16 cellular contexts compared by ENCODE assay signal in the genomic region with DNA sequence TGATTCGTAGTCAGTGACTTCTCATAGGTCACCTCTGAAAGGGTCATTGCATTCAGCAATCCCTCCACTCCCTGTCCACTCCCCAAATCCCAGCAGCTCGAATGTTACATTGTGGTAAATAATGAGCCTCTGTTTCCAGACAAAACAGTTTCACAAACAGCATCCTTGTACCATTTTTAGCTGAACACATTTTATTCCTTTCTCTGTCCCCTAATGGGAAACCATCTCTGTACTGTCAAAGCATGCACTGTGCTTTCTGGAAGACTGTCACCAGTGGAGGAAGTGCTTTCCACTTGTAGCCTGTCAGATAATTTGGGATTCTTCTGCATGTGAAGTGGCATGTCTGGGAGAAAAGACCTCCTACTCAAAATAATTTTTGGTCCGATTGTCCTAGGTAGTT.
DNase-seq lines count a peak whose midpoint lies in the region; ATAC-seq and TF ChIP-seq lines count a peak whose summit lies in the region.
"Had no signal": no experiment of that assay in that cellular context is flagged by ENCODE, and none has a peak within 500 bp of the region (broad histone marks: within the 10 kb centered on the region; RNA-seq: fewer than 3 reads in every experiment).

No MANE protein-coding gene starts in this region.

- H3K27me3 ChIP-seq in dorsolateral prefrontal cortex = no peaks in the 10 kb centered on the region
- H3K27me3 ChIP-seq in trophoblast cell (ENCODE audit: insufficient read depth, low read length) = no peaks in the 10 kb centered on the region
- H3K27me3 ChIP-seq: BLaER1 treated with 17β-estradiol and CSF1 and Interleukin-3, amounts not matched to agents 10 nM and 100 nM had no signal

- H3K4ac ChIP-seq in trophoblast cell (ENCODE audit: low read depth, low read length) = no peak overlapping the region

- H3K9ac ChIP-seq in trophoblast cell (ENCODE audit: low read length) = no peak overlapping the region
- H3K9ac ChIP-seq: BLaER1 treated with 17β-estradiol and CSF1 and Interleukin-3, amounts not matched to agents 10 nM and 100 nM; GM23248 had no signal

- H3K4me3 Mint-ChIP-seq in activated CD8-positive, alpha-beta T cell treated with anti-CD3 and anti-CD28 coated beads for 36 hours = no peak overlapping the region
- H3K4me3 Mint-ChIP-seq: CD4-positive, CD25-positive, alpha-beta regulatory T cell had no signal

- H4K8ac ChIP-seq in trophoblast cell (ENCODE audit: low read depth, low read length) = no peak overlapping the region

- CTCF ChIA-PET in activated CD8-positive, alpha-beta T cell treated with anti-CD3 and anti-CD28 coated beads for 36 hours (lab: Charles Lee) = interaction anchor here (1.0 kb wide), 1 partner anchor 13 kb away, joined by 3 read pairs; no protein-coding TSS in a partner anchor

- no peak overlapping the region for H3K14ac ChIP-seq in trophoblast cell (ENCODE audit: low read length)

- H4K91ac ChIP-seq in trophoblast cell (ENCODE audit: low read depth, low read length) = no peak overlapping the region

- no peaks in the 10 kb centered on the region for H3K9me3 Mint-ChIP-seq in activated CD8-positive, alpha-beta T cell treated with anti-CD3 and anti-CD28 coated beads for 36 hours
- H3K9me3 Mint-ChIP-seq: CD4-positive, CD25-positive, alpha-beta regulatory T cell had no signal

- peak; percentile 45 for DNase-seq in COLO829 (ENCODE audit: low spot score)
- DNase-seq in dorsolateral prefrontal cortex = no peak
- DNase-seq in trophoblast cell = no peak
- DNase-seq in superior temporal gyrus (ENCODE audit: extremely low spot score) = peak; percentile 66
- DNase-seq in activated CD8-positive, alpha-beta T cell treated with anti-CD3 and anti-CD28 coated beads for 36 hours = no peak
- DNase-seq: 8988T; AML-193; Calu3; CD4-positive, CD25-positive, alpha-beta regulatory T cell; DMS 273 treated with DMSO at 0.1 percent for 48 hours; GM23248 had no signal

- no peaks in the 10 kb centered on the region for H3K79me2 ChIP-seq in trophoblast cell (ENCODE audit: control insufficient read depth, insufficient read depth, low read length, poor library complexity)

- no peak overlapping the region for H2BK120ac ChIP-seq in trophoblast cell (ENCODE audit: insufficient read depth, low read length, poor library complexity)

- no peaks in the 10 kb centered on the region for H3K4me1 Mint-ChIP-seq in activated CD8-positive, alpha-beta T cell treated with anti-CD3 and anti-CD28 coated beads for 36 hours (ENCODE audit: low read depth)
- H3K4me1 Mint-ChIP-seq: CD4-positive, CD25-positive, alpha-beta regulatory T cell had no signal

- no peak overlapping the region for H3K27ac Mint-ChIP-seq in activated CD8-positive, alpha-beta T cell treated with anti-CD3 and anti-CD28 coated beads for 36 hours
- H3K27ac Mint-ChIP-seq: CD4-positive, CD25-positive, alpha-beta regulatory T cell had no signal

- no peaks in the 10 kb centered on the region for H3K36me3 ChIP-seq in trophoblast cell (ENCODE audit: control insufficient read depth in 1 of 2, insufficient read depth in 2 of 2, low read length in 2 of 2)
- H3K36me3 ChIP-seq: BLaER1 treated with 17β-estradiol and CSF1 and Interleukin-3, amounts not matched to agents 10 nM and 100 nM had no signal

- H3K23ac ChIP-seq in trophoblast cell (ENCODE audit: low read length) = peak overlapping the region; percentile 44

- no peaks in the 10 kb centered on the region for H3K4me1 ChIP-seq in trophoblast cell (ENCODE audit: control insufficient read depth in 1 of 2, insufficient read depth in 2 of 2, low read length in 2 of 2)

- H4K12ac ChIP-seq in trophoblast cell (ENCODE audit: low read depth, low read length) = no peak overlapping the region

- H2AK5ac ChIP-seq in trophoblast cell (ENCODE audit: low read length) = no peak overlapping the region

- POLR2A ChIA-PET in activated CD8-positive, alpha-beta T cell treated with anti-CD3 and anti-CD28 coated beads for 36 hours (lab: Charles Lee) = no interaction called here

- H2AFZ ChIP-seq in trophoblast cell (ENCODE audit: insufficient read depth, low read length, poor library complexity) = no peak overlapping the region
- H2AFZ ChIP-seq: GM23248 had no signal

- H3K4me3 ChIP-seq in dorsolateral prefrontal cortex = peak overlapping the region in 5 of 59 donors; percentile 1 to 19 (median 6)
- H3K4me3 ChIP-seq in trophoblast cell (ENCODE audit: low read depth, low read length) = no peak overlapping the region
- H3K4me3 ChIP-seq: BLaER1 treated with 17β-estradiol and CSF1 and Interleukin-3, amounts not matched to agents 10 nM and 100 nM; GM23248 had no signal

- H3K27me3 Mint-ChIP-seq in activated CD8-positive, alpha-beta T cell treated with anti-CD3 and anti-CD28 coated beads for 36 hours = peaks cover 7% of the 10 kb centered on the region

- no peak overlapping the region for H3K18ac ChIP-seq in trophoblast cell (ENCODE audit: low read length)

- H3K79me1 ChIP-seq in trophoblast cell (ENCODE audit: low read length) = no peaks in the 10 kb centered on the region

- WGBS in trophoblast cell (ENCODE audit: extremely low coverage, insufficient coverage, insufficient read length) = no CpG with 5 or more reads among the region's 3 CpGs

- H3K4me2 ChIP-seq in trophoblast cell (ENCODE audit: low read length) = no peak overlapping the region
- H3K4me2 ChIP-seq: BLaER1 treated with 17β-estradiol and CSF1 and Interleukin-3, amounts not matched to agents 10 nM and 100 nM had no signal

- intact Hi-C loops in dorsolateral prefrontal cortex (cut with DNase I) = loop anchor here in 1 of 2 donors (10.0 kb wide), 1 partner anchor 276 kb away; no protein-coding TSS in a partner anchor
- intact Hi-C loops in activated CD8-positive, alpha-beta T cell treated with anti-CD3 and anti-CD28 coated beads for 36 hours (cut with micrococcal nuclease) = no loop called here

- peak overlapping the region in 46 of 59 donors; percentile 2 to 81 (median 51) for H3K27ac ChIP-seq in dorsolateral prefrontal cortex
- H3K27ac ChIP-seq in trophoblast cell (ENCODE audit: low read depth, low read length) = no peak overlapping the region
- H3K27ac ChIP-seq: BLaER1 treated with 17β-estradiol and CSF1 and Interleukin-3, amounts not matched to agents 10 nM and 100 nM; GM23248; HL-60 had no signal

- no peak for TF ChIP-seq CTCF in dorsolateral prefrontal cortex (IDR thresholded peaks at IDR 0.05 in 54 of 56, conservative IDR thresholded peaks at IDR 0.05 in 2 of 56; ENCODE audit: low read depth in 1 of 56, partially characterized antibody in 56 of 56)
- no peak for TF ChIP-seq CTCF in activated CD8-positive, alpha-beta T cell treated with anti-CD3 and anti-CD28 coated beads for 36 hours (IDR thresholded peaks at IDR 0.05)

- H2BK12ac ChIP-seq in trophoblast cell (ENCODE audit: low read length) = no peak overlapping the region

- no peaks in the 10 kb centered on the region for H3K9me3 ChIP-seq in trophoblast cell (ENCODE audit: insufficient read depth, low read depth, low read length)
- H3K9me3 ChIP-seq: BLaER1 treated with 17β-estradiol and CSF1 and Interleukin-3, amounts not matched to agents 10 nM and 100 nM had no signal

- H2BK5ac ChIP-seq in trophoblast cell (ENCODE audit: low read depth, low read length, poor library complexity) = no peak overlapping the region

- H3K36me3 Mint-ChIP-seq in activated CD8-positive, alpha-beta T cell treated with anti-CD3 and anti-CD28 coated beads for 36 hours (ENCODE audit: low read depth) = no peaks in the 10 kb centered on the region
- H3K36me3 Mint-ChIP-seq: CD4-positive, CD25-positive, alpha-beta regulatory T cell had no signal

- no peak for ATAC-seq in activated CD8-positive, alpha-beta T cell treated with anti-CD3 and anti-CD28 coated beads for 36 hours
- ATAC-seq in HG03439 (IDR thresholded peaks at IDR 0.05; ENCODE audit: unreplicated experiment) (no peak), HG03342 (IDR thresholded peaks at IDR 0.05; ENCODE audit: unreplicated experiment) (no peak)
- ATAC-seq: HCT116 had no signal

Comparison
In these comparisons a context has a peak if more than half of its experiments do, and no peak if none do; other contexts are left out.
1. DNase-seq: peak in COLO829 (single experiment) and superior temporal gyrus (single experiment); none in dorsolateral prefrontal cortex (0 of 10), trophoblast cell (0 of 2) and activated CD8-positive, alpha-beta T cell treated with anti-CD3 and anti-CD28 coated beads for 36 hours (single experiment).